Comparison of ENCODE assay signal across 8 cellular contexts in the genomic region with DNA sequence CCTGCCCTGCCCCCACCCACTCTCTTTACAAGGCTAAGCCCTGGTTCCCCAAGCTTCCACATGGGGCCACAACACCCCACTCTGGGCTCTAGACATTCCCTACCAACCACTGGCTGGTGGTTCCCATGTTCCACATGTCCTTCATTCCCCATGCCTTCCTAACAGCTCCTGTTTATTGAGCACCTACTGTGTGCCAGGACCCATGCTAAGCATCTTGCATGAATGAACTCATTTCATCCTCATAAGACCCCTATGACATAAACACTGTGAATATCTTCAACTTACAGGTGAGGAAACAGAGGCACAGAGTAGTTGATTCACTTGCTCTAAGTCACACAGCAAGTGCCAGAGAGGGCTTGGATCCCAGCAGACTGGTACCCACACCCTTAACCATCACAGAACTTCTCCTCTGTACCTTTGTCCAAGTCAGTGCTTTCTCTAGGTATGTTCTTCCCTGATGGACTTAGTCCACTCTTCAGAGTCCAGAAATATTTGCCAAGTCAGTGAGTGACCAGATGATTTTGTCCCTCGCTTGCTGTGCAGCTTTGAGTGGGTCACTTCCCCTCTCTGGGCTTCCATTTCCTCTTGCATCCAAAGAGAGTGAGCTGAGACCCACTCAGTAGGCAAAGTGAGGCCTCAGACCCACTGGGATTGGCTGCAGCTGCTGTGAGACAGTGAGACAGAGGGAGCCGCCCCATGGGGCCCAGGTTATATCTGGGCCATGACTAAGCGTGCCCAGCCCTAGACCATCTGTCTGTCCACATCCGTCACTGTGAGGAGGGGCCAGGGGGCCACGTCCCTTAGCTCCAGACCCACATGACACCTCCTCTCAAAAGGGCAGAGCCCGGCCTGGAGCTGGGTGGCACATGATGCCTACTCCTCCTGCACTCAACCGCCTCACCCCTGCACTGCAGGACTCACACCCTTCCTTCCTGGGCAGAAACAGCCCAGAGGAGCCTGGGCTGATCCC.
A peak's percentile ranks its signal among the peaks of the same experiment; 100 is the strongest.
DNase-seq lines count a peak whose midpoint lies in the region; ATAC-seq lines count a peak whose summit lies in the region.

No MANE protein-coding gene starts in this region.

- intact Hi-C loops in left cardiac atrium (cut with DNase I) = no loop called here

- no peaks in the 10 kb centered on the region for H3K36me3 ChIP-seq in HUES64 (ENCODE audit: insufficient read depth, low read length)

- H3K27me3 ChIP-seq in HUES64 (ENCODE audit: insufficient read depth, low read length) = no peaks in the 10 kb centered on the region

- H3K4me1 ChIP-seq in HUES64 (ENCODE audit: insufficient read depth, low read length) = peaks cover 20% of the 10 kb centered on the region

- H3K27ac Mint-ChIP-seq in stimulated activated naive B cell treated with anti-CD40 and anti-IgM and Interleukin-4, amounts not matched to agents 10 μg/mL and 1 μg/mL and 100 μg/mL, for 72 hours = no peak overlapping the region

- H3K4me1 Mint-ChIP-seq in stimulated activated naive B cell treated with anti-CD40 and anti-IgM and Interleukin-4, amounts not matched to agents 10 μg/mL and 1 μg/mL and 100 μg/mL, for 72 hours = peaks cover 8 to 10% of the 10 kb centered on the region in 2 donors

- 79% methylated on average over 7 of the region's 7 CpGs for WGBS in HUES64

- H3K27ac ChIP-seq in HUES64 (ENCODE audit: low read depth, low read length) = peak overlapping the region; percentile 62; the same call in 1 of the 2 replicates

- no peak overlapping the region for H3K9ac ChIP-seq in HUES64 (ENCODE audit: low read depth, low read length)

- H3K36me3 Mint-ChIP-seq in stimulated activated naive B cell treated with anti-CD40 and anti-IgM and Interleukin-4, amounts not matched to agents 10 μg/mL and 1 μg/mL and 100 μg/mL, for 72 hours = peaks cover 2 to 3% of the 10 kb centered on the region in 2 donors

- no peak overlapping the region for H3K4me3 ChIP-seq in HUES64 (ENCODE audit: low read length)

- H3K9me3 ChIP-seq in HUES64 (ENCODE audit: insufficient read depth, low read depth, low read length) = peaks cover 6% of the 10 kb centered on the region

- DNase-seq in SW480 (ENCODE audit: low spot score) (peak; percentile 99), left cardiac atrium (peak; percentile 88), NCI-H2196 (lab: John Stamatoyannopoulos, UW; ENCODE audit: unreplicated experiment) (no peak), iPS-NIHi11 (ENCODE audit: low spot score) (no peak), globus pallidus (ENCODE audit: low spot score) (no peak), G401 (ENCODE audit: low spot score) (no peak)
- no peak for DNase-seq in stimulated activated naive B cell treated with anti-CD40 and anti-IgM and Interleukin-4, amounts not matched to agents 10 μg/mL and 1 μg/mL and 100 μg/mL, for 72 hours

- in situ Hi-C loops in G401 (cut with HindIII; ENCODE audit: low sequenced_read_pairs) = no loop called here

- H3K9me3 Mint-ChIP-seq in stimulated activated naive B cell treated with anti-CD40 and anti-IgM and Interleukin-4, amounts not matched to agents 10 μg/mL and 1 μg/mL and 100 μg/mL, for 72 hours = peaks cover 4 to 5% of the 10 kb centered on the region in 2 donors

- no peak overlapping the region for H3K4me3 Mint-ChIP-seq in stimulated activated naive B cell treated with anti-CD40 and anti-IgM and Interleukin-4, amounts not matched to agents 10 μg/mL and 1 μg/mL and 100 μg/mL, for 72 hours

- peak; percentile 85 to 90 for ATAC-seq in left cardiac atrium
- peak; percentile 69 to 74 for ATAC-seq in stimulated activated naive B cell treated with anti-CD40 and anti-IgM and Interleukin-4, amounts not matched to agents 10 μg/mL and 1 μg/mL and 100 μg/mL, for 72 hours (replicated peaks)

- peaks cover 32 to 41% of the 10 kb centered on the region in 2 donors for H3K27me3 Mint-ChIP-seq in stimulated activated naive B cell treated with anti-CD40 and anti-IgM and Interleukin-4, amounts not matched to agents 10 μg/mL and 1 μg/mL and 100 μg/mL, for 72 hours

Comparison
In these comparisons a context has a peak if more than half of its experiments do, and no peak if none do; other contexts are left out.
1. DNase-seq: peak in SW480 (single experiment) and left cardiac atrium (single experiment); none in stimulated activated naive B cell treated with anti-CD40 and anti-IgM and Interleukin-4, amounts not matched to agents 10 μg/mL and 1 μg/mL and 100 μg/mL, for 72 hours (single experiment), NCI-H2196 (single experiment), iPS-NIHi11 (single experiment), globus pallidus (single experiment) and G401 (single experiment).